Comparison of ENCODE assay signal across 17 cellular contexts in genomic region chr4:122917731-122918130, GRCh38.
"Had no signal": no experiment of that assay in that cellular context is flagged by ENCODE, and none has a peak within 500 bp of the region (broad histone marks: within the 10 kb centered on the region; RNA-seq: fewer than 3 reads in every experiment).

No MANE protein-coding gene starts in this region.

- H3K9me3 ChIP-seq: pancreas, thoracic aorta, upper lobe of right lung had no signal

- DNase-seq: activated CD4-positive, alpha-beta memory T cell treated with anti-CD3 and anti-CD28 coated beads, Interleukin-2, amount 10 ng/mL, durations not matched to agents 7 days and 5 days; activated effector memory CD4-positive, alpha-beta T cell treated with anti-CD3 and anti-CD28 coated beads, Interleukin-2, amount 50 U/mL, for 16 hours; activated T-cell treated with anti-CD3 and anti-CD28 coated beads, Interleukin-2, amount 50 U/mL, for 24 hours; amniotic stem cell; effector memory CD8-positive, alpha-beta T cell; mammary epithelial cell; naive B cell; pancreas; stimulated activated CD4-positive, alpha-beta T cell treated with anti-CD3 and anti-CD28 coated beads, Interleukin-12 subunit alpha, Interleukin-12 subunit beta, amount 100 ng/mL, for 4 hours; stimulated activated CD4-positive, alpha-beta T cell treated with anti-CD3 and anti-CD28 coated beads, Interleukin-2, amount 100 ng/mL, for 24 hours; upper lobe of right lung had no signal

- ATAC-seq: effector memory CD8-positive, alpha-beta T cell; left lobe of liver; pancreas; upper lobe of right lung had no signal

- H2AFZ ChIP-seq: hepatocyte, neural progenitor cell had no signal

- H3K27ac ChIP-seq: epithelial cell of prostate, hepatocyte, neural progenitor cell, pancreas, thoracic aorta, upper lobe of right lung, VCaP had no signal

- H3K4me2 ChIP-seq: hepatocyte, neural progenitor cell had no signal

- H3K36me3 ChIP-seq: neural progenitor cell, pancreas, thoracic aorta, upper lobe of right lung had no signal

- H3K9ac ChIP-seq: neural progenitor cell had no signal

- H3K4me3 ChIP-seq: hepatocyte, neural progenitor cell, pancreas, thoracic aorta, upper lobe of right lung had no signal

- H3K27me3 ChIP-seq: hepatocyte, neural progenitor cell, pancreas, upper lobe of right lung had no signal
